23 cellular contexts compared by ENCODE assay signal in the genomic region with DNA sequence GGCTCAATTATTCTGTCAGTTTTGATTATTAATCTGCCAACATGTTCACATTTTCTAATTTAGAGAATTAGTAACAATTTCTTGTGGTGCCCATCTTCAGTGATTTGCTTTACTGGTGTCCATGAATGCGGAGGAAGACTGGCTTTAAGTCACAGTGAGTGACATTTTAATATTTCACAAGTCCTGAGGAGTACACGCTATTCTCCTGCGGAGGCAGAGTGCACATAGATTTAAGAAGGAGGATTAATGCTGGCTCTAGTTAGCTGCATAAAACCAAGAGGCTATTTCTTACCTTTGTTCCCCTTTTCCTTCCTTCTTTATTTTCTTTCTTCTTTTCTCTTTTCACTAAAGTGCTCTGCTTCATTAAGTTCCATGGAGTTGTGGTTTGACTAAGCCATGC.
"Had no signal": no experiment of that assay in that cellular context is flagged by ENCODE, and none has a peak within 500 bp of the region (broad histone marks: within the 10 kb centered on the region; RNA-seq: fewer than 3 reads in every experiment).

No MANE protein-coding gene starts in this region.

- H3K4me3 Mint-ChIP-seq: endodermal cell, immature natural killer cell, naive B cell, nephron progenitor cell had no signal

- H3K4me3 ChIP-seq: coronary artery, lung, prostate gland, sigmoid colon, skin epidermis, uterus had no signal

- H3K4me1 ChIP-seq: foreskin keratinocyte, parathyroid adenoma, prostate gland, uterus had no signal

- FAIRE-seq: endothelial cell of umbilical vein, keratinocyte had no signal

- H3K79me2 ChIP-seq: parathyroid adenoma had no signal

- H3K9me3 Mint-ChIP-seq: endodermal cell, nephron progenitor cell had no signal

- ATAC-seq: foreskin keratinocyte, left cardiac atrium, left ventricle myocardium superior had no signal

- H3K36me3 ChIP-seq: prostate gland, sigmoid colon, uterus had no signal

- H3K27me3 Mint-ChIP-seq: naive B cell had no signal

- H3K27ac ChIP-seq: coronary artery, foreskin keratinocyte, parathyroid adenoma, prostate gland, sigmoid colon, skin epidermis, uterus had no signal

- H3K27ac Mint-ChIP-seq: endodermal cell, immature natural killer cell, naive B cell, nephron progenitor cell had no signal

- H2AFZ ChIP-seq: parathyroid adenoma had no signal

- H3K9me3 ChIP-seq: prostate gland, sigmoid colon, uterus had no signal

- DNase-seq: effector CD4-positive, alpha-beta T cell; endodermal cell; erythroblast; foreskin keratinocyte; immature natural killer cell; left cardiac atrium; left ventricle myocardium superior; mesenchymal stem cell; naive B cell; nephron progenitor cell; occipital lobe; sigmoid colon; stimulated activated CD4-positive, alpha-beta T cell treated with anti-CD3 and anti-CD28 coated beads, Interleukin-12 subunit alpha, Interleukin-12 subunit beta, amount 100 ng/mL, for 4 hours; stimulated activated naive CD4-positive, alpha-beta T cell treated with Interleukin-2 at 50 U/mL for 16 hours; trophoblast cell; uterus had no signal

- H3K4me1 Mint-ChIP-seq: immature natural killer cell, naive B cell had no signal

- H3K27me3 ChIP-seq: foreskin keratinocyte, sigmoid colon, uterus had no signal

- H3K36me3 Mint-ChIP-seq: immature natural killer cell, naive B cell had no signal
